ENCODE assay signal across 1 cellular context in genomic region chr16:30488764-30489595, GRCh38.
TF ChIP-seq lines count a peak whose summit lies in the region.

No MANE protein-coding gene starts in this region.

TF ChIP-seq in HepG2, 621 proteins besides CTCF, POLR2A, EP300 and RAD21 (continued from another document and continues in another):
- TF ChIP-seq KAT2B (IDR thresholded peaks at IDR 0.05; ENCODE audit: borderline replicate concordance, low read depth, low read length) (no peak), KDM1A (CRISPR knock-in tag; IDR thresholded peaks at IDR 0.05) (peak; percentile 95), PCBP1 (IDR thresholded peaks at IDR 0.05; ENCODE audit: borderline replicate concordance, low read depth, low read length) (no peak), ZNF558 (CRISPR knock-in tag; IDR thresholded peaks at IDR 0.05; ENCODE audit: borderline replicate concordance) (no peak), ATF2 (CRISPR knock-in tag; IDR thresholded peaks at IDR 0.05) (peak; percentile 71; the same call in 1 of the 2 replicates), ZNF235 (CRISPR knock-in tag; IDR thresholded peaks at IDR 0.05; ENCODE audit: borderline replicate concordance) (no peak), ZNF362 (CRISPR knock-in tag; IDR thresholded peaks at IDR 0.05; ENCODE audit: borderline replicate concordance) (peak; percentile 32; the same call in 1 of the 2 replicates), ZNF337 (CRISPR knock-in tag; IDR thresholded peaks at IDR 0.05; ENCODE audit: borderline replicate concordance, low read depth) (0 out of 2 replicates have a peak, but pooled peaks have one; percentile 52), MBD4 (IDR thresholded peaks at IDR 0.05; ENCODE audit: borderline replicate concordance, low read length) (no peak), FOXC1 (CRISPR knock-in tag; IDR thresholded peaks at IDR 0.05; ENCODE audit: borderline replicate concordance) (peak; percentile 79), FOXJ3 (CRISPR knock-in tag; IDR thresholded peaks at IDR 0.05; ENCODE audit: borderline replicate concordance) (peak; percentile 60; the same call in 1 of the 2 replicates), THAP9 (CRISPR knock-in tag; IDR thresholded peaks at IDR 0.05; ENCODE audit: borderline replicate concordance) (peak; percentile 45; the same call in 1 of the 2 replicates), ELK4 (CRISPR knock-in tag; IDR thresholded peaks at IDR 0.05; ENCODE audit: borderline replicate concordance) (no peak), BATF2 (CRISPR knock-in tag; IDR thresholded peaks at IDR 0.05) (no peak), ZNF574 (CRISPR knock-in tag; IDR thresholded peaks at IDR 0.05) (peak; percentile 84), ZNF446 (CRISPR knock-in tag; IDR thresholded peaks at IDR 0.05) (no peak), ZBTB3 (CRISPR knock-in tag; IDR thresholded peaks at IDR 0.05; ENCODE audit: borderline replicate concordance, low read depth) (peak; percentile 99), ZBTB4 (CRISPR knock-in tag; IDR thresholded peaks at IDR 0.05; ENCODE audit: borderline replicate concordance) (no peak), ZFX (CRISPR knock-in tag; IDR thresholded peaks at IDR 0.05; ENCODE audit: low read depth) (0 out of 2 replicates have a peak, but pooled peaks have one; percentile 5), ZNF883 (CRISPR knock-in tag; IDR thresholded peaks at IDR 0.05; ENCODE audit: not compliant biosample characterization) (no peak), CEBPZ (IDR thresholded peaks at IDR 0.05; ENCODE audit: low read length) (no peak), BCLAF1 (IDR thresholded peaks at IDR 0.05) (no peak)
